In the genomic region with DNA sequence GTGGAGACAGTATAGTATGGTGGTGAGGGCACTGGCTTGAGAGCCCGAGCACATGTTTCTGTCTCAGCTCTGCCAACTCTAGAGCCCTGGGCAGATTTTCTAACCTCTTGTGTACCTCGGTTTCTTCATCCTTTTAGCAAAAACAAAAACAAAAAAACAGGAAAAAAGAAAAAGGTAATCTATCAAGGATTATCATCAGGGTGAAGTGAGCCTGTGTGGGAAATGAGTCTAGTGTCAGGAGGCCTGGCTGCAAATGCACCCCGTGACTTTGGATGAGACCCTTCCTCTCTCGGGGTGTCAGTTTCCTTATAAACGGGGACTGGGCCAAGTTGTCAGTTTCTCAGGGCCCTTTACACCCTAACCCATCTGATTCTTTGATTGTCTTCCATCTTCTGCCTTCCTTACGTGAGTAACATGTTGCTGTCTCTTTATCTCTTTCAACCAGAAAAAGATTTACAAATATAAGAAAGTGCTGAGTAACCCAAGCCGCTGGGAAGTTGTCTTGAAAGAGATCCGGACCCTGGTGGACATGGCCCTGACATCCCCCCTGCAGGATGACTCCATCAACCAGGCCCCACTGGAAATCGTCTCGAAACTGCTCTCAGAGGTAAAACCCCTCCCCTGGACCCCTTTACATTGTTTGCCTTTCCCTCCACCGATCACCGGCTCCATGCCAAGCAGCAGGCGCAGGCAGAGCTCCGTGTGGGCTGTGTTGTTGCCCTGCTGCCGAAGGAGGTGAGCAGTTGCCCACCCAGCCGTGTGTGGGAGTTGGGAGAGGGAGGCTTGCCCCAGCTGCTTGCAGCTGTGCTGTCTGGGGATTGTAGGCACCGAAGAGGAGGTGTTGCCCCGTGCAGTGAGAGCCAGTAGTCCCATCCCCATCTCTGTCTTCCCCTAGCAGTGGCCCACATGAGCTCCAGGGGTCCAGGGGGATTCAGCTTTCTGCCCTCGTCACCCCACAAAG, we compare ENCODE assay signal across 10 cellular contexts.
DNase-seq lines count a peak whose midpoint lies in the region; ATAC-seq, FAIRE-seq and TF ChIP-seq lines count a peak whose summit lies in the region.
"Had no signal": no experiment of that assay in that cellular context is flagged by ENCODE, and none has a peak within 500 bp of the region (broad histone marks: within the 10 kb centered on the region; RNA-seq: fewer than 3 reads in every experiment).

No MANE protein-coding gene starts in this region.

- peak overlapping the region; percentile 15 to 29 (median 22) for H3K4me3 ChIP-seq in esophagus muscularis mucosa

- TF ChIP-seq EP300 in esophagus muscularis mucosa (IDR thresholded peaks at IDR 0.05), result no peak

- H3K27ac ChIP-seq in esophagus muscularis mucosa (replicated peaks in 1 of 4), result peak overlapping the region; percentile 50 to 62 (median 54)
- H3K27ac ChIP-seq: VCaP had no signal

- no peaks in the 10 kb centered on the region for H3K27me3 Mint-ChIP-seq in stimulated activated naive CD8-positive, alpha-beta T cell treated with anti-CD3 and anti-CD28 coated beads, Interleukin-15, amount 100 ng/mL, for 72 hours

- WGBS in esophagus muscularis mucosa, result 68% methylated on average over 17 of the region's 19 CpGs

- H3K9me3 ChIP-seq in esophagus muscularis mucosa, result no peaks in the 10 kb centered on the region

- no peak for TF ChIP-seq CTCF in esophagus muscularis mucosa (IDR thresholded peaks at IDR 0.05)

- H3K27me3 ChIP-seq in esophagus muscularis mucosa, result no peaks in the 10 kb centered on the region

- TF ChIP-seq POLR2A in esophagus muscularis mucosa (IDR thresholded peaks at IDR 0.05; ENCODE audit: low read depth), result no peak
- no peak for TF ChIP-seq POLR2A in H54 (IDR thresholded peaks at IDR 0.05; ENCODE audit: low read depth, low read length)

- intact Hi-C loops in esophagus muscularis mucosa (cut with DNase I), result no loop called here

- no peak overlapping the region for H3K4me3 Mint-ChIP-seq in stimulated activated naive CD8-positive, alpha-beta T cell treated with anti-CD3 and anti-CD28 coated beads, Interleukin-15, amount 100 ng/mL, for 72 hours

- no peaks in the 10 kb centered on the region for H3K9me3 Mint-ChIP-seq in stimulated activated naive CD8-positive, alpha-beta T cell treated with anti-CD3 and anti-CD28 coated beads, Interleukin-15, amount 100 ng/mL, for 72 hours

- DNase-seq in NCI-H345 (lab: John Stamatoyannopoulos, UW) (peak; percentile 40), NCI-H345 treated with DMSO at 0.1 percent for 48 hours (lab: John Stamatoyannopoulos, UW; ENCODE audit: unreplicated experiment) (no peak), NCI-H2171 treated with DMSO at 0.1 percent for 48 hours (lab: John Stamatoyannopoulos, UW) (peak; percentile 95), esophagus muscularis mucosa (ENCODE audit: extremely low spot score) (no peak), H54 (ENCODE audit: insufficient read length, low spot score) (no peak), AG20443 (ENCODE audit: low spot score) (no peak)
- no peak for DNase-seq in stimulated activated naive CD8-positive, alpha-beta T cell treated with anti-CD3 and anti-CD28 coated beads, Interleukin-15, amount 100 ng/mL, for 72 hours

- H3K4me1 ChIP-seq in esophagus muscularis mucosa, result peaks cover 6 to 65% (median 41%) of the 10 kb centered on the region in 4 donors

- peaks cover 5% of the 10 kb centered on the region for H3K4me1 Mint-ChIP-seq in stimulated activated naive CD8-positive, alpha-beta T cell treated with anti-CD3 and anti-CD28 coated beads, Interleukin-15, amount 100 ng/mL, for 72 hours

- ATAC-seq in stimulated activated naive CD8-positive, alpha-beta T cell treated with anti-CD3 and anti-CD28 coated beads, Interleukin-15, amount 100 ng/mL, for 72 hours, result no peak
- no peak for ATAC-seq in GM21786 (IDR thresholded peaks at IDR 0.05; ENCODE audit: unreplicated experiment)

- FAIRE-seq in H54 (lab: Jason Lieb, UNC), result no peak
- FAIRE-seq: A204.1 had no signal

- peak overlapping the region; percentile 40 to 54 for H3K27ac Mint-ChIP-seq in stimulated activated naive CD8-positive, alpha-beta T cell treated with anti-CD3 and anti-CD28 coated beads, Interleukin-15, amount 100 ng/mL, for 72 hours

- H3K36me3 ChIP-seq in esophagus muscularis mucosa, result peaks cover 0 to 22% (median 12%) of the 10 kb centered on the region in 4 donors

Comparison
In these comparisons a context has a peak if more than half of its experiments do, and no peak if none do; other contexts are left out.
1. DNase-seq: peak in NCI-H345 (single experiment) and NCI-H2171 treated with DMSO at 0.1 percent for 48 hours (single experiment); none in NCI-H345 treated with DMSO at 0.1 percent for 48 hours (single experiment), esophagus muscularis mucosa (single experiment), stimulated activated naive CD8-positive, alpha-beta T cell treated with anti-CD3 and anti-CD28 coated beads, Interleukin-15, amount 100 ng/mL, for 72 hours (0 of 2), H54 (single experiment) and AG20443 (single experiment).